In genomic region chr7:157601530-157601929, GRCh38 we compare ENCODE assay signal across 18 cellular contexts.
DNase-seq lines count a peak whose midpoint lies in the region; ATAC-seq and TF ChIP-seq lines count a peak whose summit lies in the region.
"Had no signal": no experiment of that assay in that cellular context is flagged by ENCODE, and none has a peak within 500 bp of the region (broad histone marks: within the 10 kb centered on the region; RNA-seq: fewer than 3 reads in every experiment).

No MANE protein-coding gene starts in this region.

- H2BK15ac ChIP-seq in mesenchymal stem cell (ENCODE audit: low read depth, poor library complexity, severe bottlenecking) = no peak overlapping the region

- 78% methylated on average over 11 of the region's 11 CpGs for WGBS in mesenchymal stem cell

- H3K27me3 ChIP-seq in mesenchymal stem cell (ENCODE audit: control insufficient read depth in 1 of 2, insufficient read depth in 1 of 2, low read length in 2 of 2) = no peaks in the 10 kb centered on the region

- H3K14ac ChIP-seq in mesenchymal stem cell (ENCODE audit: low read length in 2 of 2) = no peak overlapping the region

- H3K9ac ChIP-seq in mesenchymal stem cell (ENCODE audit: low read length) = no peak overlapping the region

- no peak for ATAC-seq in HG02642 (IDR thresholded peaks at IDR 0.05; ENCODE audit: poor library complexity, unreplicated experiment)
- ATAC-seq: A549, HCT116 had no signal

- no peaks in the 10 kb centered on the region for H3K36me3 Mint-ChIP-seq in chondrocyte (ENCODE audit: low read depth)
- H3K36me3 Mint-ChIP-seq: CD4-positive, CD25-positive, alpha-beta regulatory T cell had no signal

- H3K36me3 ChIP-seq in mesenchymal stem cell (ENCODE audit: control insufficient read depth in 1 of 2, insufficient read depth in 2 of 2, low read depth in 1 of 2, low read length in 2 of 2) = no peaks in the 10 kb centered on the region

- no peak overlapping the region for H2AK5ac ChIP-seq in mesenchymal stem cell (ENCODE audit: low read length, severe bottlenecking)

- H3K27me3 Mint-ChIP-seq in chondrocyte (ENCODE audit: low read depth) = peaks cover 4% of the 10 kb centered on the region

- no peaks in the 10 kb centered on the region for H3K4me1 ChIP-seq in mesenchymal stem cell (ENCODE audit: control insufficient read depth, insufficient read depth, low read depth, low read length)
- H3K4me1 ChIP-seq: A549 had no signal

- no peak overlapping the region for H3K4ac ChIP-seq in mesenchymal stem cell (ENCODE audit: low read depth in 1 of 2, low read length in 2 of 2)

- no peak overlapping the region for H2BK120ac ChIP-seq in mesenchymal stem cell (ENCODE audit: low read depth, low read length)

- H3K9me3 ChIP-seq in mesenchymal stem cell (ENCODE audit: control insufficient read depth, low read length) = no peaks in the 10 kb centered on the region
- H3K9me3 ChIP-seq: A549 had no signal

- no peak overlapping the region for H3K27ac Mint-ChIP-seq in chondrocyte (ENCODE audit: unreplicated experiment)
- H3K27ac Mint-ChIP-seq: CD4-positive, CD25-positive, alpha-beta regulatory T cell had no signal

- no peak overlapping the region for H3K4me3 Mint-ChIP-seq in chondrocyte (ENCODE audit: unreplicated experiment)
- H3K4me3 Mint-ChIP-seq: CD4-positive, CD25-positive, alpha-beta regulatory T cell had no signal

- no peak overlapping the region for H3K23ac ChIP-seq in mesenchymal stem cell (ENCODE audit: low read length in 2 of 2)

- H3K4me1 Mint-ChIP-seq in chondrocyte (ENCODE audit: low read depth) = no peaks in the 10 kb centered on the region

- peak overlapping the region; percentile 20 for H2AFZ ChIP-seq in mesenchymal stem cell (ENCODE audit: low read depth, low read length)

- H3K18ac ChIP-seq in mesenchymal stem cell (ENCODE audit: low read depth in 1 of 2, low read length in 2 of 2) = no peak overlapping the region

- H4K8ac ChIP-seq in mesenchymal stem cell (ENCODE audit: low read length) = no peak overlapping the region

- no peak for TF ChIP-seq CTCF in chondrocyte (IDR thresholded peaks at IDR 0.05)

- DNase-seq in C1 segment of cervical spinal cord (lab: John Stamatoyannopoulos, UW) (peak in 9 of 14 donors; percentile 5 to 53 (median 31)), chondrocyte (ENCODE audit: low spot score) (peak; percentile 67), mesenchymal stem cell (no peak), putamen (ENCODE audit: low spot score) (peak; percentile 78), AG20443 (ENCODE audit: low spot score) (no peak)
- no peak for DNase-seq in activated CD4-positive, alpha-beta T cell treated with anti-CD3 and anti-CD28 coated beads for 1 hour
- no peak for DNase-seq in activated CD4-positive, alpha-beta T cell treated with anti-CD3 and anti-CD28 coated beads for 4 hours
- DNase-seq: Calu3; CD4-positive, CD25-positive, alpha-beta regulatory T cell; DMS79 treated with DMSO at 0.1 percent for 48 hours; GDM1; NCI-H1436 treated with DMSO at 0.1 percent for 48 hours; NCI-H526; OCI-M1; RPMI8226 had no signal

- H3K9me3 Mint-ChIP-seq in chondrocyte (ENCODE audit: low read depth) = no peaks in the 10 kb centered on the region
- H3K9me3 Mint-ChIP-seq: CD4-positive, CD25-positive, alpha-beta regulatory T cell had no signal

- no peak overlapping the region for H3K4me2 ChIP-seq in mesenchymal stem cell (ENCODE audit: low read length, poor library complexity, severe bottlenecking)
- H3K4me2 ChIP-seq: A549 had no signal

- no peak overlapping the region for H3K27ac ChIP-seq in mesenchymal stem cell (ENCODE audit: low read length, poor library complexity, severe bottlenecking)
- H3K27ac ChIP-seq: A549 had no signal

- no peak overlapping the region for H4K91ac ChIP-seq in mesenchymal stem cell (ENCODE audit: low read length)

- no peaks in the 10 kb centered on the region for H3K79me1 ChIP-seq in mesenchymal stem cell (replicated peaks; ENCODE audit: low read length, poor library complexity, severe bottlenecking)

- H2BK5ac ChIP-seq in mesenchymal stem cell (ENCODE audit: low read depth, low read length, poor library complexity, severe bottlenecking) = no peak overlapping the region

- no peak overlapping the region for H3K4me3 ChIP-seq in mesenchymal stem cell (ENCODE audit: insufficient read depth in 1 of 2, low read depth in 1 of 2, low read length in 2 of 2)
- H3K4me3 ChIP-seq: A549 had no signal

- H2BK12ac ChIP-seq in mesenchymal stem cell (ENCODE audit: low read length in 2 of 2) = no peak overlapping the region

Comparison
In these comparisons a context has a peak if more than half of its experiments do, and no peak if none do; other contexts are left out.
1. DNase-seq: peak in C1 segment of cervical spinal cord (9 of 14), chondrocyte (single experiment) and putamen (single experiment); none in mesenchymal stem cell (single experiment), activated CD4-positive, alpha-beta T cell treated with anti-CD3 and anti-CD28 coated beads for 1 hour (single experiment), activated CD4-positive, alpha-beta T cell treated with anti-CD3 and anti-CD28 coated beads for 4 hours (0 of 2) and AG20443 (single experiment).